Comparison of ENCODE assay signal across 1 cellular context in the genomic region with DNA sequence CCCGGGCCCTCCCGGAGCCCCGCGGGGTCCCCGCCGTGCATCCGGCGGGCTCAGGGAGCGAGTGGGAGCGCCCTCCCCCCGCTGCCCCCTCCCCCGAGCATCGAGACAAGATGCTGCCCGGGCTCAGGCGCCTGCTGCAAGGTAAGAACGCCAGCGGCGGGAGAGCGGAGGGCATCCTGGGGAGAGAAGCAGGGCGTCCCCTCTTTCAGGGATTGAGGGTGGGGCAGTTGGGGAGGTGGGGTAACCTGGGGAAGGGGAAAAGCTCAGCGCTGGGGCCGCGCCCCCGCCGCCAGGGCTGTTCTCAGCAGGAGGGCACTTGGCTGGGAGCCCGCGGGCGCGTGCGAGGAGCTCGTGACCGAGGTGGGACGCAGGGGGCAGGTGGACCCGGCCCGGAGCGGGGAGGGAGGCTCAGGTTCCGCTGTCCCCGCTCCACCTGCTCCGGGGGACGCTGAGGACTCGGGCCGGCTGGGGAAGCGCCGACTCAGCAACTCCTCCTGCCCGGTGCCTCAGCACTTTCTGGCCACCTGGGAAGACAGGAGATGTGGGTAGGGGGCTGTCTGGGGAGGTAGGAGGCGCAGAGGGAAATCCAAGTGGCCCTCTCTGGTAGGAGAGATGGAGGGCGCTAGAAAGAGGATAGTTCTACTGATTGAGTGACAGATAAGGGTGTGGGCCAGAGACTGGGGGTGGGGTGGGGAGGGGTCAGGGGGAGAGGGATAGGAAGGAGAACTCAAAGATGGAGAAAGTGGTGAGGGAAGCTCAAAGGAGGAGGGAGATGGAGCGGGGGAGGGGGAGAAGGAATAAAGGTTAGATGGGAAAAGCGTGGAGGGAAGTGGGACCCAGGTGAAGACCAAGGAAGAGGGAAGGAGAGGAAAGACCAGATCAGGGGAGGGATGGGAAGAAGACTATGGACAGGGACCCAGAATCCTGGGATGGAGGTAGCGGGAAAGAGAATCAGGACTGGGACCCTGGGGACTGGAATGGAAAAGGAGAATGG.
TF ChIP-seq lines count a peak whose summit lies in the region.

No MANE protein-coding gene starts in this region.

TF ChIP-seq in neural cell, 6 proteins besides CTCF, POLR2A, EP300 and RAD21 (continued from another document):
- TF ChIP-seq, protein P1, sequence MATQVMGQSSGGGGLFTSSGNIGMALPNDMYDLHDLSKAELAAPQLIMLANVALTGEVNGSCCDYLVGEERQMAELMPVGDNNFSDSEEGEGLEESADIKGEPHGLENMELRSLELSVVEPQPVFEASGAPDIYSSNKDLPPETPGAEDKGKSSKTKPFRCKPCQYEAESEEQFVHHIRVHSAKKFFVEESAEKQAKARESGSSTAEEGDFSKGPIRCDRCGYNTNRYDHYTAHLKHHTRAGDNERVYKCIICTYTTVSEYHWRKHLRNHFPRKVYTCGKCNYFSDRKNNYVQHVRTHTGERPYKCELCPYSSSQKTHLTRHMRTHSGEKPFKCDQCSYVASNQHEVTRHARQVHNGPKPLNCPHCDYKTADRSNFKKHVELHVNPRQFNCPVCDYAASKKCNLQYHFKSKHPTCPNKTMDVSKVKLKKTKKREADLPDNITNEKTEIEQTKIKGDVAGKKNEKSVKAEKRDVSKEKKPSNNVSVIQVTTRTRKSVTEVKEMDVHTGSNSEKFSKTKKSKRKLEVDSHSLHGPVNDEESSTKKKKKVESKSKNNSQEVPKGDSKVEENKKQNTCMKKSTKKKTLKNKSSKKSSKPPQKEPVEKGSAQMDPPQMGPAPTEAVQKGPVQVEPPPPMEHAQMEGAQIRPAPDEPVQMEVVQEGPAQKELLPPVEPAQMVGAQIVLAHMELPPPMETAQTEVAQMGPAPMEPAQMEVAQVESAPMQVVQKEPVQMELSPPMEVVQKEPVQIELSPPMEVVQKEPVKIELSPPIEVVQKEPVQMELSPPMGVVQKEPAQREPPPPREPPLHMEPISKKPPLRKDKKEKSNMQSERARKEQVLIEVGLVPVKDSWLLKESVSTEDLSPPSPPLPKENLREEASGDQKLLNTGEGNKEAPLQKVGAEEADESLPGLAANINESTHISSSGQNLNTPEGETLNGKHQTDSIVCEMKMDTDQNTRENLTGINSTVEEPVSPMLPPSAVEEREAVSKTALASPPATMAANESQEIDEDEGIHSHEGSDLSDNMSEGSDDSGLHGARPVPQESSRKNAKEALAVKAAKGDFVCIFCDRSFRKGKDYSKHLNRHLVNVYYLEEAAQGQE (IDR thresholded peaks at IDR 0.05; ENCODE audit: borderline replicate concordance), result no peak
TF ChIP-seq in neural cell: peak in this region for 0.
